In genomic region chr7:141431143-141431479, GRCh38 we compare ENCODE assay signal across 16 cellular contexts.
"Had no signal": no experiment of that assay in that cellular context is flagged by ENCODE, and none has a peak within 500 bp of the region (broad histone marks: within the 10 kb centered on the region; RNA-seq: fewer than 3 reads in every experiment).

No MANE protein-coding gene starts in this region.

- H3K27ac ChIP-seq: cardiac muscle cell, coronary artery, tibial nerve, vagina had no signal

- H3K9me3 Mint-ChIP-seq: natural killer cell had no signal

- H3K4me1 ChIP-seq: vagina had no signal

- H3K27me3 ChIP-seq: cardiac muscle cell, tibial nerve, vagina had no signal

- H3K4me3 ChIP-seq: cardiac muscle cell, coronary artery, tibial nerve, vagina had no signal

- H3K36me3 Mint-ChIP-seq: stimulated activated memory B cell treated with anti-CD40 and anti-IgM and Interleukin-4, amounts not matched to agents 10 μg/mL and 1 μg/mL and 100 μg/mL, for 72 hours had no signal

- H3K4me1 Mint-ChIP-seq: natural killer cell; stimulated activated memory B cell treated with anti-CD40 and anti-IgM and Interleukin-4, amounts not matched to agents 10 μg/mL and 1 μg/mL and 100 μg/mL, for 72 hours had no signal

- H3K9me3 ChIP-seq: vagina had no signal

- ATAC-seq: natural killer cell; stimulated activated memory B cell treated with anti-CD40 and anti-IgM and Interleukin-4, amounts not matched to agents 10 μg/mL and 1 μg/mL and 100 μg/mL, for 72 hours had no signal

- H3K36me3 ChIP-seq: cardiac muscle cell, tibial nerve, vagina had no signal

- H3K27ac Mint-ChIP-seq: natural killer cell; stimulated activated memory B cell treated with anti-CD40 and anti-IgM and Interleukin-4, amounts not matched to agents 10 μg/mL and 1 μg/mL and 100 μg/mL, for 72 hours had no signal

- H3K4me3 Mint-ChIP-seq: natural killer cell; stimulated activated memory B cell treated with anti-CD40 and anti-IgM and Interleukin-4, amounts not matched to agents 10 μg/mL and 1 μg/mL and 100 μg/mL, for 72 hours had no signal

- DNase-seq: activated CD4-positive, alpha-beta T cell treated with anti-CD3 and anti-CD28 coated beads for 1 hour; activated CD4-positive, alpha-beta T cell treated with anti-CD3 and anti-CD28 coated beads, Interleukin-2, amount 50 U/mL, for 48 hours; activated effector memory CD4-positive, alpha-beta T cell treated with Interleukin-2 at 50 U/mL for 16 hours; activated naive CD4-positive, alpha-beta T cell treated with anti-CD3 and anti-CD28 coated beads, Interleukin-2, amount 50 U/mL, for 16 hours; activated T-cell treated with anti-CD3 and anti-CD28 coated beads, Interleukin-2, amount 50 U/mL, for 1 hour; effector CD8-positive, alpha-beta T cell; foreskin melanocyte; kidney; mesenchymal stem cell; natural killer cell; stimulated activated CD4-positive, alpha-beta T cell treated with anti-CD3 and anti-CD28 coated beads, Interleukin-2, amount 100 ng/mL, for 48 hours had no signal
